Comparison of ENCODE assay signal across 11 cellular contexts in the genomic region with DNA sequence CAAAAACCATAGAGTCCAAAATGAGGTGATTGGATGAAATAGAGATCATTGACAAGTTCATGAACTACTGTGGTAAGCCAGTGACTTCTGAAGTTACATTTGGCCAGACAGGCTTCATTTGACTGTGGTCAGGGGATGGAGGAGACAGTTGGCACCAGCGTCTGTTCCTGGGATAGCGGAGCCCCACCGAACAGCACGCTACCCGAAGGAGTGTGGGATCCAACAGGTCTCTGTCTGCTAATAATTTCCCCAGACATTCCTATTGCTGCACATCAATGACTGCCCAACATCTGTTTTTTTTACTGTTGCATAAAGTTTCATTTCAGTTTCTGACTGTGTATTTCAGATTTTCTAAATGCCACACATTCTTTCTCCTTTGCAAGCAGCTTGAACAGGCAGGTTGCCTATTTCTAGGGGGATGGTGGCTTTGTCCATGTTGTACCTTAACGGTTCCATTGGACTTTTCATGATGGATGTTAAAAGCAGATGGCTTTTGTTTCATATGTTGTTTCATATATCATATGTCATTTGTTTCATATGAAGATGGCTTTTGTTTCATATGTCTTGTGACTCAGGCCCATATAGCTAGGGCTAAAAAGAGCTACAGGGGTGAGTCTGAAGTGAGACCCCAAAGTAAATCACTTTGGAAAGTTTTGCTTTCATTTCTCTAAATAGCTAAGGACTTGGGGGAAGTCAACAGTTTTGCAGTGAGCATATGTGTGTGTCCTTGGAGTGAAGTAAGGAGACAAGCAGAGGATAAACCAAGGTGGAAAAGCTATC.
DNase-seq lines count a peak whose midpoint lies in the region; ATAC-seq and TF ChIP-seq lines count a peak whose summit lies in the region.
"Had no signal": no experiment of that assay in that cellular context is flagged by ENCODE, and none has a peak within 500 bp of the region (broad histone marks: within the 10 kb centered on the region; RNA-seq: fewer than 3 reads in every experiment).

No MANE protein-coding gene starts in this region.

- CTCF ChIA-PET in activated CD4-positive, alpha-beta memory T cell treated with anti-CD3 and anti-CD28 coated beads, Interleukin-2, amount 10 ng/mL, durations not matched to agents 7 days and 5 days (lab: Charles Lee), result no interaction called here

- no peaks in the 10 kb centered on the region for H3K27me3 Mint-ChIP-seq in activated CD4-positive, alpha-beta memory T cell treated with anti-CD3 and anti-CD28 coated beads, Interleukin-2, amount 10 ng/mL, durations not matched to agents 7 days and 5 days
- H3K27me3 Mint-ChIP-seq: dendritic cell treated with granulocyte-macrophage colony-stimulating factor and Interleukin-4, amounts not matched to agents 40 ng/mL and 50 ng/mL, for 4 days had no signal

- H3K27ac Mint-ChIP-seq in activated CD4-positive, alpha-beta memory T cell treated with anti-CD3 and anti-CD28 coated beads, Interleukin-2, amount 10 ng/mL, durations not matched to agents 7 days and 5 days, result no peak overlapping the region
- H3K27ac Mint-ChIP-seq: dendritic cell treated with granulocyte-macrophage colony-stimulating factor and Interleukin-4, amounts not matched to agents 40 ng/mL and 50 ng/mL, for 4 days had no signal

- no peak for TF ChIP-seq CTCF in AG09319 (IDR thresholded peaks at IDR 0.05; ENCODE audit: low read depth, low read length)

- H3K36me3 Mint-ChIP-seq in activated CD4-positive, alpha-beta memory T cell treated with anti-CD3 and anti-CD28 coated beads, Interleukin-2, amount 10 ng/mL, durations not matched to agents 7 days and 5 days (ENCODE audit: low read depth), result no peaks in the 10 kb centered on the region
- H3K36me3 Mint-ChIP-seq: CD4-positive, CD25-positive, alpha-beta regulatory T cell had no signal

- H3K4me3 Mint-ChIP-seq in activated CD4-positive, alpha-beta memory T cell treated with anti-CD3 and anti-CD28 coated beads, Interleukin-2, amount 10 ng/mL, durations not matched to agents 7 days and 5 days, result no peak overlapping the region
- H3K4me3 Mint-ChIP-seq: CD4-positive, CD25-positive, alpha-beta regulatory T cell; dendritic cell treated with granulocyte-macrophage colony-stimulating factor and Interleukin-4, amounts not matched to agents 40 ng/mL and 50 ng/mL, for 4 days had no signal

- ATAC-seq in GM21390 (IDR thresholded peaks at IDR 0.05; ENCODE audit: unreplicated experiment), result peak; percentile 51

- DNase-seq in AG09319 (ENCODE audit: extremely low read depth, low read depth), result peak; percentile 25
- peak; percentile 71 for DNase-seq in HS-5 (ENCODE audit: low read depth)
- peak; percentile 61 for DNase-seq in fibroblast of peridontal ligament (ENCODE audit: extremely low read depth)
- no peak for DNase-seq in cortex of kidney (lab: John Stamatoyannopoulos, UW)
- no peak for DNase-seq in activated CD4-positive, alpha-beta memory T cell treated with anti-CD3 and anti-CD28 coated beads, Interleukin-2, amount 10 ng/mL, durations not matched to agents 7 days and 5 days
- DNase-seq in NCI-H1694 (lab: John Stamatoyannopoulos, UW), result no peak
- DNase-seq in stimulated activated CD4-positive, alpha-beta T cell treated with anti-CD3 and anti-CD28 coated beads, Interleukin-4, amount 100 ng/mL, for 24 hours, result no peak
- DNase-seq: CD4-positive, CD25-positive, alpha-beta regulatory T cell; KBM-7 had no signal

- H3K9me3 Mint-ChIP-seq in activated CD4-positive, alpha-beta memory T cell treated with anti-CD3 and anti-CD28 coated beads, Interleukin-2, amount 10 ng/mL, durations not matched to agents 7 days and 5 days, result no peaks in the 10 kb centered on the region
- H3K9me3 Mint-ChIP-seq: dendritic cell treated with granulocyte-macrophage colony-stimulating factor and Interleukin-4, amounts not matched to agents 40 ng/mL and 50 ng/mL, for 4 days had no signal

- no peaks in the 10 kb centered on the region for H3K4me1 Mint-ChIP-seq in activated CD4-positive, alpha-beta memory T cell treated with anti-CD3 and anti-CD28 coated beads, Interleukin-2, amount 10 ng/mL, durations not matched to agents 7 days and 5 days
- H3K4me1 Mint-ChIP-seq: CD4-positive, CD25-positive, alpha-beta regulatory T cell had no signal

- POLR2A ChIA-PET in activated CD4-positive, alpha-beta memory T cell treated with anti-CD3 and anti-CD28 coated beads, Interleukin-2, amount 10 ng/mL, durations not matched to agents 7 days and 5 days (lab: Charles Lee), result no interaction called here

Comparison
In these comparisons a context has a peak if more than half of its experiments do, and no peak if none do; other contexts are left out.
1. DNase-seq: peak in AG09319 (single experiment), HS-5 (single experiment) and fibroblast of peridontal ligament (single experiment); none in cortex of kidney (single experiment), activated CD4-positive, alpha-beta memory T cell treated with anti-CD3 and anti-CD28 coated beads, Interleukin-2, amount 10 ng/mL, durations not matched to agents 7 days and 5 days (single experiment), NCI-H1694 (single experiment) and stimulated activated CD4-positive, alpha-beta T cell treated with anti-CD3 and anti-CD28 coated beads, Interleukin-4, amount 100 ng/mL, for 24 hours (single experiment).